In the genomic region with DNA sequence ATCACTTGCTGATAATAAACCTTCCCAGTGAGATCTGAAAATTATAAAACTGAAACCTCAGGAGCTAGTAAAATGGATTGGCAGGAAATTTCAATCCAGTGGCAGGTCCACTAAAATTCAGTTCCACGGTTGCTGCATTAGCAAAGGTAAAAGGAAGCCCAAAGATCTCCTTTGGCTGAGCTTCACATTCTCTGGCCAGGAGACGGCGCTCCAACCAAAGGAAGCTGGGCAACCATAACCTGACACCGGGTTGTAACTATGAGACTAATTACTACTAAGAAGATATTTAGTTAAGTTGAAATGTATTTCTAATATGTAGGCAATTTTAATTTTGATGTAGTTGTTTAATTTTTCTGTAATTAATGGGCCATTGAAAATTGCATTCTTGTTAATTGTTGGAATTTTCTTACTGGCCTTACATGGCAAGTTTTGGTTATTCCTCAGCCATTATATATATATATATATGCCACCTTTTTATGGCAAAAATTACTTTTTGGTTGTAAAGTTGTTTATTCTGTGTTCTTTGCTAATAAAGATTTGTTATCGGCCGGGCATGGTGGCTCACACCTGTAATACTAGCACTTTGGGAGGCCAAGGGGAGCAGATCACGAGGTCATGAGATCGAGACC, we compare ENCODE assay signal across 8 cellular contexts. TPM values are rescaled to one million over a fixed set of nuclear protein-coding genes. Genes with fewer than 3 reads are reported as not detected.
DNase-seq lines count a peak whose midpoint lies in the region; ATAC-seq and TF ChIP-seq lines count a peak whose summit lies in the region.

No MANE protein-coding gene starts in this region.

- DNase-seq in NOMO-1 treated with DMSO at 0.1 percent for 48 hours (lab: John Stamatoyannopoulos, UW; ENCODE audit: unreplicated experiment) (peak; percentile 40), NOMO-1 treated with dmso at 0.1 percent for 144 hours (lab: John Stamatoyannopoulos, UW; ENCODE audit: unreplicated experiment) (no peak), NCI-H1105 treated with DMSO at 0.1 percent for 48 hours (lab: John Stamatoyannopoulos, UW) (peak; percentile 41), fibroblast of villous mesenchyme (ENCODE audit: low read depth) (peak; percentile 38)
- peak; percentile 60 for DNase-seq in activated CD4-positive, alpha-beta memory T cell treated with anti-CD3 and anti-CD28 coated beads, Interleukin-2, amount 10 ng/mL, durations not matched to agents 7 days and 5 days
- peak; percentile 66 for DNase-seq in stimulated activated CD4-positive, alpha-beta T cell treated with anti-CD3 and anti-CD28 coated beads, Interleukin-15, amount 100 ng/mL, for 24 hours

- CTCF ChIA-PET in activated CD4-positive, alpha-beta memory T cell treated with anti-CD3 and anti-CD28 coated beads, Interleukin-2, amount 10 ng/mL, durations not matched to agents 7 days and 5 days (lab: Charles Lee), result interaction anchor here (0.6 to 6.6 kb wide), 10 partner anchors 13 to 269 kb away, joined by 3 to 101 read pairs (median 4); no protein-coding TSS in a partner anchor

- H3K36me3 Mint-ChIP-seq in activated CD4-positive, alpha-beta memory T cell treated with anti-CD3 and anti-CD28 coated beads, Interleukin-2, amount 10 ng/mL, durations not matched to agents 7 days and 5 days (ENCODE audit: low read depth), result no peaks in the 10 kb centered on the region

- no peak overlapping the region for H3K4me3 Mint-ChIP-seq in activated CD4-positive, alpha-beta memory T cell treated with anti-CD3 and anti-CD28 coated beads, Interleukin-2, amount 10 ng/mL, durations not matched to agents 7 days and 5 days

- POLR2A ChIA-PET in activated CD4-positive, alpha-beta memory T cell treated with anti-CD3 and anti-CD28 coated beads, Interleukin-2, amount 10 ng/mL, durations not matched to agents 7 days and 5 days (lab: Charles Lee), result no interaction called here

- H3K27me3 Mint-ChIP-seq in activated CD4-positive, alpha-beta memory T cell treated with anti-CD3 and anti-CD28 coated beads, Interleukin-2, amount 10 ng/mL, durations not matched to agents 7 days and 5 days, result peaks cover 2% of the 10 kb centered on the region

- no peak overlapping the region for H3K4me3 ChIP-seq in fibroblast of villous mesenchyme (ENCODE audit: low read depth, low read length)

- H3K27ac Mint-ChIP-seq in activated CD4-positive, alpha-beta memory T cell treated with anti-CD3 and anti-CD28 coated beads, Interleukin-2, amount 10 ng/mL, durations not matched to agents 7 days and 5 days, result no peak overlapping the region

- H3K4me1 Mint-ChIP-seq in activated CD4-positive, alpha-beta memory T cell treated with anti-CD3 and anti-CD28 coated beads, Interleukin-2, amount 10 ng/mL, durations not matched to agents 7 days and 5 days, result peaks cover 3% of the 10 kb centered on the region

- peak; percentile 70 for TF ChIP-seq CTCF in fibroblast of villous mesenchyme (IDR thresholded peaks at IDR 0.05; ENCODE audit: insufficient read depth, low read depth, low read length)

- ATAC-seq in HG03521 (IDR thresholded peaks at IDR 0.05; ENCODE audit: unreplicated experiment) (no peak), GM18502 (IDR thresholded peaks at IDR 0.05; ENCODE audit: poor library complexity, unreplicated experiment) (no peak)

- no peaks in the 10 kb centered on the region for H3K9me3 Mint-ChIP-seq in activated CD4-positive, alpha-beta memory T cell treated with anti-CD3 and anti-CD28 coated beads, Interleukin-2, amount 10 ng/mL, durations not matched to agents 7 days and 5 days

RNA-seq across cellular contexts. Expression of a gene that starts 17.0 kb away (rescaled TPM):
- total RNA-seq in activated CD4-positive, alpha-beta memory T cell treated with anti-CD3 and anti-CD28 coated beads, Interleukin-2, amount 10 ng/mL, durations not matched to agents 7 days and 5 days, result not detected
- not detected in 2 replicates for total RNA-seq in fibroblast of villous mesenchyme

RNA-seq across cellular contexts. Expression of a gene that starts 27.4 kb away (rescaled TPM):
- not detected for total RNA-seq in activated CD4-positive, alpha-beta memory T cell treated with anti-CD3 and anti-CD28 coated beads, Interleukin-2, amount 10 ng/mL, durations not matched to agents 7 days and 5 days
- total RNA-seq in fibroblast of villous mesenchyme, result not detected in 2 replicates
